ENCODE assay signal across 8 cellular contexts in the genomic region with DNA sequence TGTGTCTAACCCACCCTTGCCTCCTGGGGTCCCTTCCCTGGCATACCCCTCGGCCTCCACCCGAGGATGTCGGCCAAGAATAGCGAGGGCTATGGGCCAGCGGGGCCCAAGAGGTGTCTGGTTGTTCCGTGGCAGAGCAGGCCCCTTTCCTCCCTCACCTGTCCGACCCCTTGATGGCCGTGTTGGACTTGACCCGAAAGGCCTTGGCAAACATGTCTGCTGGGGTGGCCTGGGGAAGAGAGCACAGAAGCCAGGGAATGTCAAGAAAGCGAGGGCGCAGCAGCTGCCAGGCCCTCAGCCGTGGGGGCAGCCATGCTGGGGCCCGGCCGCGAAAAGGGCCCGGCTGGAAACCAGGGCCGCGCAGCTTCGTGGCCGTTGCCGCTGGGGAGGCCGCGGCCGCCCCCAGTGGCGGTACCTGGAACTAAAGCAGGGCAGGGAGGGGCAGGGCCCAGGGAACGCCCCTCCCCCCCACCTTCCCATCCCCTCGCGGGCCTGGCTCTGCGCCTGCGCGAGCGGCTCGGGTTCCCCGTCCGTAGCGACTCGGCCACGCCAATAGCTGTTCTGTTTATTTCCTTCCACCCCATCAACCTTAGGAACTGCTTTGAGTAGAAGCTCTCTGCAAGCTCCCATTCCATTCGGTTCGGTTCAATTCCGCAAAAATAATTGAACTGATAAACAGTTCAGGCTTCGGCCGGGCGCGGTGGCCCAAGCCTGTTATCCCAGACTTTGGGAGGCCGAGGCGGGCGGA. TPM values are rescaled to one million over a fixed set of nuclear protein-coding genes. Genes with fewer than 3 reads are reported as not detected.
A peak's percentile ranks its signal among the peaks of the same experiment; 100 is the strongest.
DNase-seq lines count a peak whose midpoint lies in the region; ATAC-seq and TF ChIP-seq lines count a peak whose summit lies in the region.

A gene with protein sequence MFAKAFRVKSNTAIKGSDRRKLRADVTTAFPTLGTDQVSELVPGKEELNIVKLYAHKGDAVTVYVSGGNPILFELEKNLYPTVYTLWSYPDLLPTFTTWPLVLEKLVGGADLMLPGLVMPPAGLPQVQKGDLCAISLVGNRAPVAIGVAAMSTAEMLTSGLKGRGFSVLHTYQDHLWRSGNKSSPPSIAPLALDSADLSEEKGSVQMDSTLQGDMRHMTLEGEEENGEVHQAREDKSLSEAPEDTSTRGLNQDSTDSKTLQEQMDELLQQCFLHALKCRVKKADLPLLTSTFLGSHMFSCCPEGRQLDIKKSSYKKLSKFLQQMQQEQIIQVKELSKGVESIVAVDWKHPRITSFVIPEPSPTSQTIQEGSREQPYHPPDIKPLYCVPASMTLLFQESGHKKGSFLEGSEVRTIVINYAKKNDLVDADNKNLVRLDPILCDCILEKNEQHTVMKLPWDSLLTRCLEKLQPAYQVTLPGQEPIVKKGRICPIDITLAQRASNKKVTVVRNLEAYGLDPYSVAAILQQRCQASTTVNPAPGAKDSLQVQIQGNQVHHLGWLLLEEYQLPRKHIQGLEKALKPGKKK (minus strand): TSS at position 337 of the 748 bp plus-strand sequence. CDS start 123 bp downstream, at position 214.

- peaks cover 2% of the 10 kb centered on the region; the same call in 1 of the 2 replicates for H3K36me3 ChIP-seq in BJ (ENCODE audit: control insufficient read depth, insufficient read depth, low read length)

- POLR2A ChIA-PET in BJ (lab: Charles Lee), result interaction anchor here (0.5 to 0.7 kb wide), 6 partner anchors 19 to 109 kb away, joined by 4 to 7 read pairs (median 5); a partner anchor contains a TSS

- ATAC-seq in HG03457 (IDR thresholded peaks at IDR 0.05; ENCODE audit: unreplicated experiment), result peak; percentile 71

- peak; percentile 87 for TF ChIP-seq CTCF in BJ (IDR thresholded peaks at IDR 0.05; ENCODE audit: insufficient read depth, low read depth, low read length)
- TF ChIP-seq CTCF in choroid plexus epithelial cell (conservative IDR thresholded peaks at IDR 0.05; ENCODE audit: low read depth, low read length), result peak; percentile 76

- H3K27me3 ChIP-seq in BJ (ENCODE audit: control insufficient read depth, insufficient read depth, low read length) (0 out of 2 replicates have a peak, but pooled peaks cover 2% of the 10 kb centered on the region), layer of hippocampus (ENCODE audit: control insufficient read depth, insufficient read depth, low read length) (no peaks in the 10 kb centered on the region)

- peak within 1 kb of the TSS; percentile 82 for H3K4me3 ChIP-seq in BJ (ENCODE audit: low read depth, low read length)
- H3K4me3 ChIP-seq in choroid plexus epithelial cell (ENCODE audit: low read depth, low read length), result peak within 1 kb of the TSS; percentile 89

- DNase-seq in BJ (ENCODE audit: low read depth) (no peak), GM19240 (ENCODE audit: insufficient read length, low spot score) (peak; percentile 95), NCI-H526 (lab: John Stamatoyannopoulos, UW) (peak; percentile 67 to 92), choroid plexus epithelial cell (ENCODE audit: low read depth) (peak; percentile 94)
- peak; percentile 94 to 95 for DNase-seq in activated CD4-positive, alpha-beta T cell treated with anti-CD3 and anti-CD28 coated beads for 4 hours
- DNase-seq in stimulated activated CD4-positive, alpha-beta T cell treated with anti-CD3 and anti-CD28 coated beads, Interleukin-1b, Interleukin-23, amount 100 ng/mL, for 24 hours (ENCODE audit: low read depth in 4 of 4, low spot score in 1 of 4), result peak; percentile 87 to 96 (median 92)

- CTCF ChIA-PET in BJ (lab: Yijun Ruan, JAX), result interaction anchor here (0.6 to 5.5 kb wide), 23 partner anchors 9 to 777 kb away, joined by 3 to 43 read pairs (median 5); a partner anchor contains a TSS

- H3K27ac ChIP-seq in layer of hippocampus (ENCODE audit: low read depth, low read length), result peak within 1 kb of the TSS; percentile 76

RNA-seq across cellular contexts. Expression of the gene that starts here (rescaled TPM):
- polyA plus RNA-seq in BJ (2011; rRNA removed), result 88.7 and 97.4 TPM in 2 replicates
- 27.0 and 41.5 TPM in 2 replicates for polyA minus RNA-seq in BJ (2011; rRNA and poly(A)+ RNA removed)
